In genomic region chr2:152447897-152448296, GRCh38 we compare ENCODE assay signal across 28 cellular contexts.
DNase-seq lines count a peak whose midpoint lies in the region; ATAC-seq, FAIRE-seq and TF ChIP-seq lines count a peak whose summit lies in the region.
"Had no signal": no experiment of that assay in that cellular context is flagged by ENCODE, and none has a peak within 500 bp of the region (broad histone marks: within the 10 kb centered on the region; RNA-seq: fewer than 3 reads in every experiment).

No MANE protein-coding gene starts in this region.

- no peak overlapping the region for H3K9ac ChIP-seq in keratinocyte (ENCODE audit: control insufficient read depth, extremely low read depth, insufficient read depth, low read length)

- H2AFZ ChIP-seq in keratinocyte (ENCODE audit: control insufficient read depth, low read length), result no peak overlapping the region

- peaks cover 6% of the 10 kb centered on the region for H3K27me3 Mint-ChIP-seq in activated CD4-positive, alpha-beta T cell treated with anti-CD3 and anti-CD28 coated beads, Interleukin-2, amount 10 ng/mL, durations not matched to agents 24 days and 14 days
- peaks cover 10 to 28% of the 10 kb centered on the region in 2 donors for H3K27me3 Mint-ChIP-seq in natural killer cell treated with Interleukin-12 subunit alpha and Interleukin-12 subunit beta and Interleukin-15 and Interleukin-18, amount 100 ng/mL, for 72 hours

- ATAC-seq in natural killer cell treated with Interleukin-12 subunit alpha and Interleukin-12 subunit beta and Interleukin-15 and Interleukin-18, amount 100 ng/mL, for 72 hours, result no peak
- ATAC-seq: HepG2, PC-3, Right ventricle myocardium inferior had no signal

- peaks cover 11% of the 10 kb centered on the region for H3K4me1 Mint-ChIP-seq in activated CD4-positive, alpha-beta T cell treated with anti-CD3 and anti-CD28 coated beads, Interleukin-2, amount 10 ng/mL, durations not matched to agents 24 days and 14 days
- H3K4me1 Mint-ChIP-seq in natural killer cell treated with Interleukin-12 subunit alpha and Interleukin-12 subunit beta and Interleukin-15 and Interleukin-18, amount 100 ng/mL, for 72 hours (ENCODE audit: low read depth in 2 of 2), result peaks cover 0 to 6% of the 10 kb centered on the region in 2 donors
- H3K4me1 Mint-ChIP-seq: CD14-positive monocyte; CD8-positive, alpha-beta memory T cell had no signal

- no peak overlapping the region for H3K27ac Mint-ChIP-seq in activated CD4-positive, alpha-beta T cell treated with anti-CD3 and anti-CD28 coated beads, Interleukin-2, amount 10 ng/mL, durations not matched to agents 24 days and 14 days
- H3K27ac Mint-ChIP-seq in natural killer cell treated with Interleukin-12 subunit alpha and Interleukin-12 subunit beta and Interleukin-15 and Interleukin-18, amount 100 ng/mL, for 72 hours, result no peak overlapping the region
- H3K27ac Mint-ChIP-seq: CD14-positive monocyte; CD8-positive, alpha-beta memory T cell had no signal

- H3K27me3 ChIP-seq in keratinocyte (ENCODE audit: control insufficient read depth, extremely low read depth, insufficient read depth, low read length), result no peaks in the 10 kb centered on the region
- H3K27me3 ChIP-seq: SJSA1 had no signal

- intact Hi-C loops in activated CD4-positive, alpha-beta T cell treated with anti-CD3 and anti-CD28 coated beads, Interleukin-2, amount 10 ng/mL, durations not matched to agents 24 days and 14 days (cut with micrococcal nuclease), result loop anchor here (5.0 kb wide), 1 partner anchor 124 kb away; no protein-coding TSS in a partner anchor
- intact Hi-C loops in posterior vena cava (cut with DNase I), result no loop called here

- FAIRE-seq in keratinocyte (lab: Jason Lieb, UNC), result peak; percentile 5
- FAIRE-seq: GM12892, H54, HepG2 had no signal

- DNase-seq in RWPE1 (ENCODE audit: low spot score) (peak; percentile 42), caudate nucleus (lab: John Stamatoyannopoulos, UW) (no peak), keratinocyte (ENCODE audit: low read depth, low spot score) (no peak), posterior vena cava (ENCODE audit: low spot score) (no peak)
- DNase-seq in activated CD4-positive, alpha-beta T cell treated with anti-CD3 and anti-CD28 coated beads, Interleukin-2, amount 10 ng/mL, durations not matched to agents 24 days and 14 days, result no peak
- no peak for DNase-seq in activated CD4-positive, alpha-beta T cell treated with anti-CD3 and anti-CD28 coated beads for 4 hours
- no peak for DNase-seq in natural killer cell treated with Interleukin-12 subunit alpha and Interleukin-12 subunit beta and Interleukin-15 and Interleukin-18, amount 100 ng/mL, for 72 hours (ENCODE audit: low spot score)
- DNase-seq: CD8-positive, alpha-beta memory T cell; DMS153; DND-41; Karpas-422; MV-4-11; NCI-H1105; NCI-H146; NCI-H1930; NCI-H2107; NCI-H446; NCI-H524 treated with DMSO at 0.1 percent for 48 hours; NCI-H82; NK-92 treated with Interleukin-12 subunit alpha and Interleukin-12 subunit beta, amount 100 ng/mL, for 24 hours; PC-3 had no signal

- H3K27ac ChIP-seq in RWPE1 (no peak overlapping the region), caudate nucleus (ENCODE audit: low read depth, low read length) (peak overlapping the region; percentile 83), keratinocyte (ENCODE audit: control insufficient read depth, insufficient read depth, low read length) (peak overlapping the region; percentile 80), temporal lobe (ENCODE audit: low read depth, low read length) (peak overlapping the region; percentile 98)
- H3K27ac ChIP-seq: SJSA1 had no signal

- no peaks in the 10 kb centered on the region for H3K9me3 ChIP-seq in keratinocyte (ENCODE audit: control insufficient read depth, low read depth, low read length)
- H3K9me3 ChIP-seq: SJSA1 had no signal

- no peaks in the 10 kb centered on the region for H3K36me3 Mint-ChIP-seq in activated CD4-positive, alpha-beta T cell treated with anti-CD3 and anti-CD28 coated beads, Interleukin-2, amount 10 ng/mL, durations not matched to agents 24 days and 14 days (ENCODE audit: low read depth)
- H3K36me3 Mint-ChIP-seq in natural killer cell treated with Interleukin-12 subunit alpha and Interleukin-12 subunit beta and Interleukin-15 and Interleukin-18, amount 100 ng/mL, for 72 hours, result no peaks in the 10 kb centered on the region
- H3K36me3 Mint-ChIP-seq: CD14-positive monocyte; CD8-positive, alpha-beta memory T cell had no signal

- no peaks in the 10 kb centered on the region for H4K20me1 ChIP-seq in keratinocyte (ENCODE audit: control insufficient read depth, extremely low read depth, insufficient read depth, low read length)

- H3K4me2 ChIP-seq in keratinocyte (ENCODE audit: control insufficient read depth, extremely low read depth, insufficient read depth, low read depth, low read length), result peak overlapping the region; percentile 52

- TF ChIP-seq CTCF in RWPE1 (conservative IDR thresholded peaks at IDR 0.05; ENCODE audit: low read depth), result no peak
- TF ChIP-seq CTCF in keratinocyte (optimal IDR thresholded peaks at IDR 0.05 in 1 of 3, IDR thresholded peaks at IDR 0.05 in 1 of 3, conservative IDR thresholded peaks at IDR 0.05 in 1 of 3; ENCODE audit: extremely low read depth in 1 of 3, insufficient read depth in 2 of 3, low read length in 3 of 3), result no peak

- peaks cover 53% of the 10 kb centered on the region for H3K4me1 ChIP-seq in keratinocyte (ENCODE audit: control insufficient read depth, extremely low read depth, insufficient read depth, low read length)

- H3K36me3 ChIP-seq in keratinocyte (ENCODE audit: control insufficient read depth in 2 of 2, extremely low read depth in 1 of 2, insufficient read depth in 2 of 2, low read length in 2 of 2), result peaks cover 0 to 3% of the 10 kb centered on the region in 2 experiments
- H3K36me3 ChIP-seq: SJSA1 had no signal

- dilution Hi-C loops in keratinocyte (cut with MboI; ENCODE audit: extremely low pct_ligation_motif_present, low sequenced_read_pairs), result no loop called here

- H3K79me2 ChIP-seq in keratinocyte (ENCODE audit: control insufficient read depth, insufficient read depth, low read length), result peaks cover 79% of the 10 kb centered on the region

- POLR2A ChIA-PET in RWPE1 (lab: Yijun Ruan, JAX; ENCODE audit: low non-redundant PET), result no interaction called here

- H3K9me3 Mint-ChIP-seq in activated CD4-positive, alpha-beta T cell treated with anti-CD3 and anti-CD28 coated beads, Interleukin-2, amount 10 ng/mL, durations not matched to agents 24 days and 14 days, result peaks cover 4% of the 10 kb centered on the region
- no peaks in the 10 kb centered on the region for H3K9me3 Mint-ChIP-seq in natural killer cell treated with Interleukin-12 subunit alpha and Interleukin-12 subunit beta and Interleukin-15 and Interleukin-18, amount 100 ng/mL, for 72 hours

- no peaks in the 10 kb centered on the region for H3K9me1 ChIP-seq in keratinocyte (ENCODE audit: control insufficient read depth, extremely low read depth, insufficient read depth, low read length)

- no peak overlapping the region for H3K4me3 ChIP-seq in keratinocyte (ENCODE audit: control insufficient read depth in 2 of 3, extremely low read depth in 1 of 3, insufficient read depth in 2 of 3, low read depth in 1 of 3, low read length in 3 of 3)
- H3K4me3 ChIP-seq: SJSA1 had no signal

- CTCF ChIA-PET in RWPE1 (lab: Yijun Ruan, JAX), result interaction anchor here (0.8 kb wide), 1 partner anchor 261 kb away, joined by 3 read pairs; no protein-coding TSS in a partner anchor

- no peak overlapping the region for H3K4me3 Mint-ChIP-seq in activated CD4-positive, alpha-beta T cell treated with anti-CD3 and anti-CD28 coated beads, Interleukin-2, amount 10 ng/mL, durations not matched to agents 24 days and 14 days
- no peak overlapping the region for H3K4me3 Mint-ChIP-seq in natural killer cell treated with Interleukin-12 subunit alpha and Interleukin-12 subunit beta and Interleukin-15 and Interleukin-18, amount 100 ng/mL, for 72 hours
- H3K4me3 Mint-ChIP-seq: CD14-positive monocyte; CD8-positive, alpha-beta memory T cell had no signal
